ENCODE assay signal across 25 cellular contexts in the genomic region with DNA sequence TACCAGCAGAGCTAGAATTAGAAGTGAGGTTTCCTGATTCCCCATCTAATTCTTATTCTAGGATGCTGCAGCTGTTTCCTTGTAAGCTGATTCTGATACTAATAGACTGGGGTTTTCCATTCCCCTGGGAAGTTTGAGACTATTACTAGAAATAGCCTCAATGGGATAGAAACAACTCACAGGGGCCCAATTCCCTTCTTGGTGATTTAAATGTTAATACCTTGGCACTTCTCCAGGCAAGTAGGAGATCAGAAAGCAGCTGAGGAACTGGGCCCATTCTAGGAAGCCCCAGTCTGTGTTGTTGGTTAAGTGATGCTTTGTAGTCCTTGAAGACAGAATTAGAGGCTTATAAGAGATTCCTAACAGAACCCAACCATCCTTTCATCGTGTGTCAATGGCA.
"Had no signal": no experiment of that assay in that cellular context is flagged by ENCODE, and none has a peak within 500 bp of the region (broad histone marks: within the 10 kb centered on the region; RNA-seq: fewer than 3 reads in every experiment).

No MANE protein-coding gene starts in this region.

- H3K4me3 Mint-ChIP-seq: activated B cell treated with CpG ODN at 0.5 μM for 24 hours; activated CD4-positive, alpha-beta T cell treated with anti-CD3 and anti-CD28 coated beads for 36 hours; activated naive CD4-positive, alpha-beta T cell treated with anti-CD3 and anti-CD28 coated beads for 36 hours; activated naive CD8-positive, alpha-beta T cell treated with anti-CD3 and anti-CD28 coated beads, Interleukin-2, amount 10 ng/mL, durations not matched to agents 7 days and 5 days; effector memory CD8-positive, alpha-beta T cell; naive thymus-derived CD8-positive, alpha-beta T cell had no signal

- DNase-seq: activated B cell treated with CpG ODN at 0.5 μM for 24 hours; activated CD4-positive, alpha-beta T cell treated with anti-CD3 and anti-CD28 coated beads for 36 hours; activated CD4-positive, alpha-beta T cell treated with anti-CD3 and anti-CD28 coated beads, Interleukin-2, amount 50 U/mL, for 48 hours; activated CD8-positive, alpha-beta memory T cell treated with anti-CD3 and anti-CD28 coated beads, Interleukin-2, amount 50 U/mL, for 48 hours; activated effector memory CD4-positive, alpha-beta T cell treated with Interleukin-2 at 50 U/mL for 16 hours; activated naive CD4-positive, alpha-beta T cell treated with anti-CD3 and anti-CD28 coated beads for 36 hours; activated naive CD8-positive, alpha-beta T cell treated with anti-CD3 and anti-CD28 coated beads, Interleukin-2, amount 10 ng/mL, durations not matched to agents 7 days and 5 days; activated T-cell treated with anti-CD3 and anti-CD28 coated beads, Interleukin-2, amount 50 U/mL, for 48 hours; amniotic stem cell; colonic mucosa; dorsolateral prefrontal cortex; effector memory CD8-positive, alpha-beta T cell; foreskin melanocyte; immature natural killer cell; lower lobe of right lung; naive thymus-derived CD8-positive, alpha-beta T cell; sigmoid colon; spleen; stimulated activated CD4-positive, alpha-beta T cell treated with anti-CD3 and anti-CD28 coated beads, Interleukin-4, amount 100 ng/mL, for 1 hour; stimulated activated naive CD4-positive, alpha-beta T cell; testis; trophoblast cell; uterus had no signal

- H3K36me3 Mint-ChIP-seq: activated naive CD8-positive, alpha-beta T cell treated with anti-CD3 and anti-CD28 coated beads, Interleukin-2, amount 10 ng/mL, durations not matched to agents 7 days and 5 days; immature natural killer cell; naive thymus-derived CD8-positive, alpha-beta T cell had no signal

- H3K4me1 Mint-ChIP-seq: activated B cell treated with CpG ODN at 0.5 μM for 24 hours; activated CD4-positive, alpha-beta T cell treated with anti-CD3 and anti-CD28 coated beads for 36 hours; activated naive CD8-positive, alpha-beta T cell treated with anti-CD3 and anti-CD28 coated beads, Interleukin-2, amount 10 ng/mL, durations not matched to agents 7 days and 5 days; immature natural killer cell; naive thymus-derived CD8-positive, alpha-beta T cell had no signal

- H3K9me3 Mint-ChIP-seq: activated B cell treated with CpG ODN at 0.5 μM for 24 hours; activated naive CD8-positive, alpha-beta T cell treated with anti-CD3 and anti-CD28 coated beads, Interleukin-2, amount 10 ng/mL, durations not matched to agents 7 days and 5 days had no signal

- H3K27ac Mint-ChIP-seq: activated B cell treated with CpG ODN at 0.5 μM for 24 hours; activated CD4-positive, alpha-beta T cell treated with anti-CD3 and anti-CD28 coated beads for 36 hours; activated naive CD4-positive, alpha-beta T cell treated with anti-CD3 and anti-CD28 coated beads for 36 hours; activated naive CD8-positive, alpha-beta T cell treated with anti-CD3 and anti-CD28 coated beads, Interleukin-2, amount 10 ng/mL, durations not matched to agents 7 days and 5 days; effector memory CD8-positive, alpha-beta T cell; immature natural killer cell; naive thymus-derived CD8-positive, alpha-beta T cell had no signal

- H3K27me3 Mint-ChIP-seq: activated B cell treated with CpG ODN at 0.5 μM for 24 hours; activated CD4-positive, alpha-beta T cell treated with anti-CD3 and anti-CD28 coated beads for 36 hours; activated naive CD8-positive, alpha-beta T cell treated with anti-CD3 and anti-CD28 coated beads, Interleukin-2, amount 10 ng/mL, durations not matched to agents 7 days and 5 days; effector memory CD8-positive, alpha-beta T cell had no signal

- ATAC-seq: activated CD4-positive, alpha-beta T cell treated with anti-CD3 and anti-CD28 coated beads for 36 hours; effector memory CD8-positive, alpha-beta T cell; esophagus mucosa; left lobe of liver; lower lobe of right lung; naive thymus-derived CD8-positive, alpha-beta T cell had no signal
